Comparison of ENCODE assay signal across 9 cellular contexts in the genomic region with DNA sequence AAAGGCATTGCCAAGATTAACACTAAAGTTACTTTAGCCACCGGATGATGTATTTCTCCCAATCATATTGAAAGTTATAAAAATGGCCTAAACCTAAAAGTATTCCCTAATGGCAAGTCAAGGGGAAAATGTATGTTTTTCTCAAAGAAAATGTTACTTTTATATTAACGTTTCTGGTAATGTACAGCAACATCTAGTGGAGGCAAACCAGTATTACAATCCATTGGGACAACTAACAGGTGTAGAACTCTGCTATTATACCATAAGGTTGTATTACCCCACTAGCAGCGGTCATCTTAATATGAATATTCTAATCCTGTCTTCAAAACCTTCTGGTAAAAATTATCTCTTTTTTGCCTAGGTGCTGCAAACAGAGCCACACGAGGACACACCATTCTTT.
DNase-seq lines count a peak whose midpoint lies in the region; ATAC-seq and TF ChIP-seq lines count a peak whose summit lies in the region.
"Had no signal": no experiment of that assay in that cellular context is flagged by ENCODE, and none has a peak within 500 bp of the region (broad histone marks: within the 10 kb centered on the region; RNA-seq: fewer than 3 reads in every experiment).

No MANE protein-coding gene starts in this region.

- TF ChIP-seq CTCF in GM12874 (IDR thresholded peaks at IDR 0.05; ENCODE audit: insufficient read depth, low read depth, low read length) (peak; percentile 5; the same call in 1 of the 2 replicates), parathyroid adenoma (IDR thresholded peaks at IDR 0.05) (peak; percentile 68)

- H3K4me2 ChIP-seq in parathyroid adenoma (ENCODE audit: low read length) = no peak overlapping the region

- H3K9me3 ChIP-seq in NT2/D1 (ENCODE audit: insufficient read depth, low read length) = no peaks in the 10 kb centered on the region; the same call in 1 of the 2 replicates
- no peaks in the 10 kb centered on the region for H3K9me3 ChIP-seq in parathyroid adenoma (ENCODE audit: control insufficient read depth, low read length)

- H3K4me3 Mint-ChIP-seq in activated CD4-positive, alpha-beta T cell treated with anti-CD3 and anti-CD28 coated beads for 36 hours = no peak overlapping the region

- H3K36me3 ChIP-seq in NT2/D1 (ENCODE audit: insufficient read depth, insufficient read length, low read length) (no peaks in the 10 kb centered on the region), parathyroid adenoma (ENCODE audit: control insufficient read depth, insufficient read depth, low read length) (no peaks in the 10 kb centered on the region)

- no peak overlapping the region for H3K27ac ChIP-seq in parathyroid adenoma
- H3K27ac ChIP-seq: SK-N-MC had no signal

- H3K27ac Mint-ChIP-seq in activated CD4-positive, alpha-beta T cell treated with anti-CD3 and anti-CD28 coated beads for 36 hours = no peak overlapping the region

- no peak for TF ChIP-seq POLR2A in erythroblast (IDR thresholded peaks at IDR 0.05; ENCODE audit: low read length)

- CTCF ChIA-PET in activated CD4-positive, alpha-beta T cell treated with anti-CD3 and anti-CD28 coated beads for 36 hours (lab: Charles Lee) = interaction anchor here (0.6 to 1.1 kb wide), 3 partner anchors 9 to 495 kb away, joined by 3 to 4 read pairs (median 3); no protein-coding TSS in a partner anchor

- H3K9me3 Mint-ChIP-seq in activated CD4-positive, alpha-beta T cell treated with anti-CD3 and anti-CD28 coated beads for 36 hours (ENCODE audit: low read depth) = no peaks in the 10 kb centered on the region

- H3K9ac ChIP-seq in NT2/D1 (ENCODE audit: insufficient read length, low read depth) = no peak overlapping the region
- no peak overlapping the region for H3K9ac ChIP-seq in parathyroid adenoma

- POLR2A ChIA-PET in activated CD4-positive, alpha-beta T cell treated with anti-CD3 and anti-CD28 coated beads for 36 hours (lab: Charles Lee) = no interaction called here

- no peaks in the 10 kb centered on the region for H3K79me2 ChIP-seq in parathyroid adenoma

- intact Hi-C loops in activated CD4-positive, alpha-beta T cell treated with anti-CD3 and anti-CD28 coated beads for 36 hours (cut with DNase I, micrococcal nuclease) = loop anchor here (1.0 to 10.0 kb wide), 5 partner anchors 213 to 1177 kb away; no protein-coding TSS in a partner anchor

- H3K4me1 ChIP-seq in NT2/D1 (ENCODE audit: insufficient read depth, insufficient read length) (no peaks in the 10 kb centered on the region), parathyroid adenoma (peaks cover 4% of the 10 kb centered on the region)

- no peak for ATAC-seq in HG02678 (IDR thresholded peaks at IDR 0.05; ENCODE audit: unreplicated experiment)
- no peak for ATAC-seq in activated CD4-positive, alpha-beta T cell treated with anti-CD3 and anti-CD28 coated beads for 36 hours

- H2AFZ ChIP-seq in parathyroid adenoma = no peak overlapping the region

- peak; percentile 18 for DNase-seq in NT2/D1 (ENCODE audit: low read depth, low spot score)
- DNase-seq in erythroblast (lab: John Stamatoyannopoulos, UW) = peak; percentile 2 to 23
- DNase-seq in NCI-H1930 (lab: John Stamatoyannopoulos, UW) = no peak
- no peak for DNase-seq in SIG-M5 treated with dmso at 0.1 percent for 504 hours (lab: John Stamatoyannopoulos, UW; ENCODE audit: unreplicated experiment)
- no peak for DNase-seq in activated CD4-positive, alpha-beta T cell treated with anti-CD3 and anti-CD28 coated beads for 36 hours

- H3K4me3 ChIP-seq in NT2/D1 (ENCODE audit: insufficient read length, low read depth) (no peak overlapping the region), parathyroid adenoma (ENCODE audit: low read depth, low read length) (no peak overlapping the region)
- H3K4me3 ChIP-seq: SK-N-MC had no signal

- H3K4me1 Mint-ChIP-seq in activated CD4-positive, alpha-beta T cell treated with anti-CD3 and anti-CD28 coated beads for 36 hours = no peaks in the 10 kb centered on the region

- H3K27me3 ChIP-seq in NT2/D1 (ENCODE audit: insufficient read depth, insufficient read length) = no peaks in the 10 kb centered on the region
- H3K27me3 ChIP-seq in parathyroid adenoma (ENCODE audit: control insufficient read depth, insufficient read depth, low read length) = no peaks in the 10 kb centered on the region

- no peaks in the 10 kb centered on the region for H3K36me3 Mint-ChIP-seq in activated CD4-positive, alpha-beta T cell treated with anti-CD3 and anti-CD28 coated beads for 36 hours (ENCODE audit: low read depth)

- H3K27me3 Mint-ChIP-seq in activated CD4-positive, alpha-beta T cell treated with anti-CD3 and anti-CD28 coated beads for 36 hours = no peaks in the 10 kb centered on the region

Comparison
In these comparisons a context has a peak if more than half of its experiments do, and no peak if none do; other contexts are left out.
1. DNase-seq: peak in NT2/D1 (single experiment) and erythroblast (2 of 2); none in NCI-H1930 (0 of 2), SIG-M5 treated with dmso at 0.1 percent for 504 hours (single experiment) and activated CD4-positive, alpha-beta T cell treated with anti-CD3 and anti-CD28 coated beads for 36 hours (single experiment).